Comparison of ENCODE assay signal across 25 cellular contexts in genomic region chr3:15750143-15750542, GRCh38. TPM values are rescaled to one million over a fixed set of nuclear protein-coding genes. Genes with fewer than 3 reads are reported as not detected.
DNase-seq lines count a peak whose midpoint lies in the region; ATAC-seq, FAIRE-seq and TF ChIP-seq lines count a peak whose summit lies in the region.
"Had no signal": no experiment of that assay in that cellular context is flagged by ENCODE, and none has a peak within 500 bp of the region (broad histone marks: within the 10 kb centered on the region; RNA-seq: fewer than 3 reads in every experiment).

No MANE protein-coding gene starts in this region.

- peaks cover 12% of the 10 kb centered on the region for H3K36me3 ChIP-seq in IMR-90 (ENCODE audit: control insufficient read depth, insufficient read depth, low read length)
- H3K36me3 ChIP-seq in endodermal cell (ENCODE audit: control insufficient read depth, insufficient read depth, low read length): peaks cover 31% of the 10 kb centered on the region

- no peak overlapping the region for H3K27ac Mint-ChIP-seq in endodermal cell
- H3K27ac Mint-ChIP-seq: CD4-positive, alpha-beta T cell had no signal

- TF ChIP-seq RAD21 in A549 (conservative IDR thresholded peaks at IDR 0.05 in 1 of 2, IDR thresholded peaks at IDR 0.05 in 1 of 2) (no peak), IMR-90 (IDR thresholded peaks at IDR 0.05; ENCODE audit: low read length) (no peak)

- peaks cover 3% of the 10 kb centered on the region; the same call in 1 of the 2 replicates for H4K20me1 ChIP-seq in IMR-90 (ENCODE audit: insufficient read depth, low read length)

- H3K9me3 ChIP-seq in A549 (no peaks in the 10 kb centered on the region), IMR-90 (ENCODE audit: control insufficient read depth, insufficient read depth, low read length) (no peaks in the 10 kb centered on the region), endodermal cell (ENCODE audit: control insufficient read depth, low read length) (peaks cover 19% of the 10 kb centered on the region)
- H3K9me3 ChIP-seq: SK-N-SH had no signal

- H2AFZ ChIP-seq in IMR-90 (replicated peaks; ENCODE audit: low read length, poor library complexity): no peak overlapping the region

- H3K27me3 Mint-ChIP-seq in endodermal cell (ENCODE audit: insufficient read depth): no peaks in the 10 kb centered on the region
- H3K27me3 Mint-ChIP-seq: CD4-positive, alpha-beta T cell had no signal

- in situ Hi-C loops in IMR-90 (cut with MboI; ENCODE audit: low sequenced_read_pairs): no loop called here

- no peak overlapping the region for H3K4me3 Mint-ChIP-seq in endodermal cell
- H3K4me3 Mint-ChIP-seq: CD4-positive, alpha-beta T cell had no signal

- TF ChIP-seq POLR2A in A549 (IDR thresholded peaks at IDR 0.05; ENCODE audit: low read length) (no peak), IMR-90 (IDR thresholded peaks at IDR 0.05; ENCODE audit: low read depth, low read length) (no peak)

- peaks cover 50% of the 10 kb centered on the region for H3K4me1 ChIP-seq in A549
- peaks cover 12% of the 10 kb centered on the region for H3K4me1 ChIP-seq in IMR-90 (ENCODE audit: control insufficient read depth, insufficient read depth, low read length)
- no peaks in the 10 kb centered on the region for H3K4me1 ChIP-seq in endodermal cell (ENCODE audit: control insufficient read depth, insufficient read depth, low read length)

- H4K8ac ChIP-seq in IMR-90 (ENCODE audit: low read depth in 2 of 2, low read length in 2 of 2): peak overlapping the region; percentile 49 to 66; a peak in 3 of 4 replicates

- H3K27me3 ChIP-seq in IMR-90 (ENCODE audit: control insufficient read depth, insufficient read depth, low read length): no peaks in the 10 kb centered on the region
- no peaks in the 10 kb centered on the region for H3K27me3 ChIP-seq in endodermal cell (ENCODE audit: control insufficient read depth, insufficient read depth, low read length, poor library complexity, severe bottlenecking)
- H3K27me3 ChIP-seq: BLaER1 treated with 17β-estradiol and CSF1 and Interleukin-3, amounts not matched to agents 10 nM and 100 nM had no signal

- no TSS peak for BruUV-seq in IMR-90 (replicated peaks; lab: Mats Ljungman, UMichigan)

- H3K4me3 ChIP-seq in A549: no peak overlapping the region
- no peak overlapping the region for H3K4me3 ChIP-seq in IMR-90 (ENCODE audit: insufficient read depth, low read depth, low read length)
- H3K4me3 ChIP-seq in endodermal cell (ENCODE audit: low read length): no peak overlapping the region
- H3K4me3 ChIP-seq: BLaER1 treated with 17β-estradiol and CSF1 and Interleukin-3, amounts not matched to agents 10 nM and 100 nM; GM12878 had no signal

- no peak for FAIRE-seq in A549 (lab: Jason Lieb, UNC)
- FAIRE-seq in endometrium (lab: Jason Lieb, UNC): peak; percentile 89
- FAIRE-seq: D721Med, GM12878, H1 had no signal

- TF ChIP-seq CTCF in A549 (IDR thresholded peaks at IDR 0.05) (no peak), IMR-90 (conservative IDR thresholded peaks at IDR 0.05; ENCODE audit: low read depth, low read length) (no peak), endodermal cell (conservative IDR thresholded peaks at IDR 0.05) (no peak)

- peak overlapping the region; percentile 77 for H3K14ac ChIP-seq in IMR-90 (replicated peaks; ENCODE audit: low read depth, low read length)

- dilution Hi-C loops in IMR-90 (cut with HindIII; ENCODE audit: low sequenced_read_pairs, unreplicated experiment): no loop called here

- no peak for ATAC-seq in A549
- peak; percentile 62 for ATAC-seq in IMR-90 (ENCODE audit: low read depth)
- ATAC-seq: GM12878, HCT116 had no signal

- TF ChIP-seq EP300 in A549 (IDR thresholded peaks at IDR 0.05): no peak

- H3K27ac ChIP-seq in A549 (peak overlapping the region; percentile 63 to 82), IMR-90 (ENCODE audit: insufficient read depth, low read length) (peak overlapping the region; percentile 88; the same call in 1 of the 2 replicates), endodermal cell (ENCODE audit: low read depth, low read length) (no peak overlapping the region)
- H3K27ac ChIP-seq: 22Rv1; BLaER1 treated with 17β-estradiol and CSF1 and Interleukin-3, amounts not matched to agents 10 nM and 100 nM had no signal

- H4K91ac ChIP-seq in IMR-90 (ENCODE audit: insufficient read depth, low read depth, low read length): peak overlapping the region; percentile 81

- peaks cover 7% of the 10 kb centered on the region for H3K4me1 Mint-ChIP-seq in endodermal cell

- no peak overlapping the region for H2AK9ac ChIP-seq in IMR-90 (replicated peaks; ENCODE audit: low read depth, low read length, poor library complexity)

- intact Hi-C loops in IMR-90 (cut with micrococcal nuclease): loop anchor here (2.0 kb wide), 1 partner anchor 19 kb away; no protein-coding TSS in a partner anchor

- H3K18ac ChIP-seq in IMR-90 (ENCODE audit: low read depth, low read length): peak overlapping the region; percentile 96

- peak overlapping the region; percentile 8; the same call in 1 of the 2 replicates for H3K56ac ChIP-seq in IMR-90 (ENCODE audit: extremely low read depth, insufficient read depth, low read length)

- DNase-seq in A549 (ENCODE audit: low read depth in 1 of 2, low spot score in 1 of 2) (no peak), IMR-90 (peak; percentile 66), iris pigment epithelial cell (ENCODE audit: low read depth) (peak; percentile 71), T-helper 9 cell (no peak), endodermal cell (no peak), Ammon's horn (ENCODE audit: low spot score) (no peak), NCI-H2196 (lab: John Stamatoyannopoulos, UW; ENCODE audit: unreplicated experiment) (no peak)
- DNase-seq: CD4-positive, alpha-beta T cell; GDM1; Karpas-422; MV-4-11; NCI-H1105; NCI-H1436 treated with DMSO at 0.1 percent for 48 hours; NCI-H187 treated with DMSO at 0.1 percent for 48 hours; NCI-H2171 treated with DMSO at 0.1 percent for 48 hours; NCI-H524 treated with DMSO at 0.1 percent for 48 hours; NCI-H774; SK-N-SH had no signal

- H3K9me3 Mint-ChIP-seq in endodermal cell: peaks cover 39% of the 10 kb centered on the region

- 97% methylated on average over 3 of the region's 3 CpGs for WGBS in A549 (ENCODE audit: missing lambda C conversion rate)
- WGBS in IMR-90 (ENCODE audit: extremely low coverage in 2 of 2, insufficient read length in 1 of 2), 2 experiments: no CpG with 5 or more reads among the region's 3 CpGs
- WGBS in endodermal cell (ENCODE audit: insufficient coverage in 1 of 2, insufficient read length in 1 of 2), 2 experiments: 88 to 95% methylated on average over 1 to 2 of the region's 3 CpGs

- CTCF ChIA-PET in A549 (lab: Yijun Ruan, JAX): interaction anchor here (0.9 kb wide), 1 partner anchor 63 kb away, joined by 3 read pairs; no protein-coding TSS in a partner anchor
- CTCF ChIA-PET in IMR-90 (lab: Yijun Ruan, JAX): interaction anchor here (1.2 kb wide), 1 partner anchor 119 kb away, joined by 4 read pairs; no protein-coding TSS in a partner anchor

- peaks cover 30 to 37% of the 10 kb centered on the region in 2 experiments for H3K79me1 ChIP-seq in IMR-90 (ENCODE audit: low read depth in 1 of 2, low read length in 2 of 2)

- H2BK5ac ChIP-seq in IMR-90 (ENCODE audit: low read depth, low read length, poor library complexity, severe bottlenecking): peak overlapping the region; percentile 98

- H2BK15ac ChIP-seq in IMR-90 (ENCODE audit: low read depth, low read length): 0 out of 3 replicates have a peak overlapping the region, but pooled peaks have one; percentile 9

- H3K9ac ChIP-seq in IMR-90 (ENCODE audit: low read depth, low read length) (no peak overlapping the region), endodermal cell (ENCODE audit: extremely low read depth, low read length, poor library complexity, severe bottlenecking) (no peak overlapping the region)
- H3K9ac ChIP-seq: BLaER1 treated with 17β-estradiol and CSF1 and Interleukin-3, amounts not matched to agents 10 nM and 100 nM; SK-N-SH had no signal

- H4K5ac ChIP-seq in IMR-90 (ENCODE audit: low read depth, low read length): peak overlapping the region; percentile 94

- H3K9me1 ChIP-seq in IMR-90 (ENCODE audit: insufficient read depth, low read length): peaks cover 9% of the 10 kb centered on the region

- peak overlapping the region; percentile 84; the same call in 1 of the 2 replicates for H2AK5ac ChIP-seq in IMR-90 (ENCODE audit: low read depth, low read length)

- H3K23ac ChIP-seq in IMR-90 (ENCODE audit: low read depth, low read length): peak overlapping the region; percentile 54; the same call in 1 of the 2 replicates

- H3K4me2 ChIP-seq in A549: peak overlapping the region; percentile 65; the same call in 2 of the 3 replicates
- H3K4me2 ChIP-seq in IMR-90 (ENCODE audit: low read depth, low read length): peak overlapping the region; percentile 82; the same call in 1 of the 2 replicates
- H3K4me2 ChIP-seq: BLaER1 treated with 17β-estradiol and CSF1 and Interleukin-3, amounts not matched to agents 10 nM and 100 nM; SK-N-SH had no signal

- H3K36me3 Mint-ChIP-seq in endodermal cell (ENCODE audit: low read depth): peaks cover 45% of the 10 kb centered on the region

- peak overlapping the region; percentile 7; the same call in 1 of the 2 replicates for H3K4ac ChIP-seq in IMR-90 (ENCODE audit: low read depth, low read length)

- peak overlapping the region; percentile 70 for H2BK20ac ChIP-seq in IMR-90 (ENCODE audit: low read depth, low read length)

- POLR2A ChIA-PET in A549 (lab: Yijun Ruan, JAX) (no interaction called here), IMR-90 (lab: Charles Lee; ENCODE audit: unreplicated experiment) (no interaction called here)

- peak overlapping the region; percentile 85 for H2BK120ac ChIP-seq in IMR-90 (ENCODE audit: low read depth, low read length)

TF ChIP-seq in A549, 52 proteins besides CTCF, POLR2A, EP300 and RAD21 (continues in another document):
- TF ChIP-seq MAFK (IDR thresholded peaks at IDR 0.05; ENCODE audit: partially characterized antibody): no peak

TF ChIP-seq in IMR-90, 13 proteins besides CTCF, POLR2A, EP300 and RAD21:
- no peak for TF ChIP-seq RFX5 (IDR thresholded peaks at IDR 0.05; ENCODE audit: low read depth, low read length)
- no peak for TF ChIP-seq SMC3 (IDR thresholded peaks at IDR 0.05; ENCODE audit: low read depth, low read length)
TF ChIP-seq in IMR-90: peak in this region for 0.

RNA-seq across cellular contexts. Expression of gene ANKRD28, which starts 47.6 kb away (rescaled TPM):
- 72.0 and 73.2 TPM in 2 replicates for polyA plus RNA-seq in A549 (2011; rRNA removed)
- 20.7 and 25.2 TPM in 2 replicates for polyA plus RNA-seq in A549 (2012; cell fraction: cytosol; rRNA removed)
- polyA plus RNA-seq in A549 (2012; cell fraction: nucleus; rRNA removed): 24.7 and 33.9 TPM in 2 replicates
- polyA plus RNA-seq in A549 (2017; fragmentation: RNase III; extraction: RNeasy Plus Mini Kit Qiagen cat#74134 plus additional on column Dnase treatment): 29.4 to 31.2 TPM (median 29.9 TPM) in 3 replicates
- 91.7 and 93.3 TPM in 2 replicates for polyA minus RNA-seq in A549 (2011; rRNA and poly(A)+ RNA removed)
- 211 and 223 TPM in 2 replicates for total RNA-seq in IMR-90 (2012; rRNA removed)
- 39.2 and 52.6 TPM in 2 replicates for polyA plus RNA-seq in IMR-90 (2012; rRNA removed)
- 14.2 and 22.7 TPM in 2 replicates for polyA plus RNA-seq in IMR-90 (2012; cell fraction: cytosol; rRNA removed)
- polyA plus RNA-seq in IMR-90 (2012; cell fraction: nucleus; rRNA removed; ENCODE audit: low replicate concordance): 23.2 and 164 TPM in 2 replicates
- 10 to 100 TPM; 33.4 to 37.1 TPM for total RNA-seq in endodermal cell
- polyA plus RNA-seq in endodermal cell (2013, experiment 1 of 2): 24.5 TPM
- 18.5 TPM for polyA plus RNA-seq in endodermal cell (2013, experiment 2 of 2)

Comparison
In these comparisons a context has a peak if more than half of its experiments do, and no peak if none do; other contexts are left out.
1. DNase-seq: peak in IMR-90 (single experiment) and iris pigment epithelial cell (single experiment); none in A549 (0 of 2), T-helper 9 cell (single experiment), endodermal cell (single experiment), Ammon's horn (single experiment) and NCI-H2196 (single experiment).